Comparison of ENCODE assay signal across 12 cellular contexts in genomic region chr14:105136401-105137322, GRCh38.
"Had no signal": no experiment of that assay in that cellular context is flagged by ENCODE, and none has a peak within 500 bp of the region (broad histone marks: within the 10 kb centered on the region; RNA-seq: fewer than 3 reads in every experiment).

No MANE protein-coding gene starts in this region.

- H3K4me3 ChIP-seq: prostate gland had no signal

- H3K9me3 Mint-ChIP-seq: activated naive CD4-positive, alpha-beta T cell treated with anti-CD3 and anti-CD28 coated beads, Interleukin-2, amount 50 U/mL, for 24 hours had no signal

- H3K36me3 Mint-ChIP-seq: activated naive CD4-positive, alpha-beta T cell treated with anti-CD3 and anti-CD28 coated beads, Interleukin-2, amount 50 U/mL, for 24 hours; type B pancreatic cell had no signal

- H3K36me3 ChIP-seq: prostate gland had no signal

- H3K4me1 Mint-ChIP-seq: activated naive CD4-positive, alpha-beta T cell treated with anti-CD3 and anti-CD28 coated beads, Interleukin-2, amount 50 U/mL, for 24 hours; memory B cell; nephron had no signal

- H3K27ac ChIP-seq: prostate gland had no signal

- H3K4me1 ChIP-seq: prostate gland had no signal

- H3K27me3 Mint-ChIP-seq: type B pancreatic cell had no signal

- DNase-seq: activated CD4-positive, alpha-beta T cell treated with anti-CD3 and anti-CD28 coated beads, Interleukin-2, amount 50 U/mL, for 1 hour; islet precursor cell; occipital lobe; stimulated activated CD4-positive, alpha-beta T cell treated with anti-CD3 and anti-CD28 coated beads, Interleukin-4, amount 100 ng/mL, for 1 hour; stimulated activated naive CD4-positive, alpha-beta T cell had no signal

- H3K4me3 Mint-ChIP-seq: activated naive CD4-positive, alpha-beta T cell treated with anti-CD3 and anti-CD28 coated beads, Interleukin-2, amount 50 U/mL, for 24 hours; memory B cell; nephron; type B pancreatic cell had no signal

- H3K27ac Mint-ChIP-seq: activated naive CD4-positive, alpha-beta T cell treated with anti-CD3 and anti-CD28 coated beads, Interleukin-2, amount 50 U/mL, for 24 hours; memory B cell; nephron; type B pancreatic cell had no signal

- ATAC-seq: activated CD4-positive, CD25-positive, alpha-beta regulatory T cell treated with anti-CD3 and anti-CD28 coated beads, Interleukin-2, amount 50 U/mL, for 24 hours; esophagus mucosa had no signal
